Comparison of ENCODE assay signal across 22 cellular contexts in genomic region chr22:38781033-38781432, GRCh38.
"Had no signal": no experiment of that assay in that cellular context is flagged by ENCODE, and none has a peak within 500 bp of the region (broad histone marks: within the 10 kb centered on the region; RNA-seq: fewer than 3 reads in every experiment).

No MANE protein-coding gene starts in this region.

- DNase-seq: activated CD4-positive, alpha-beta T cell treated with anti-CD3 and anti-CD28 coated beads, Interleukin-2, amount 50 U/mL, for 4 hours; activated CD4-positive, CD25-positive, alpha-beta regulatory T cell treated with anti-CD3 and anti-CD28 coated beads, Interleukin-2, amount 50 U/mL, for 72 hours; activated CD8-positive, alpha-beta memory T cell treated with anti-CD3 and anti-CD28 coated beads, Interleukin-2, amount 10 ng/mL, durations not matched to agents 7 days and 5 days; activated naive CD4-positive, alpha-beta T cell treated with anti-CD3 and anti-CD28 coated beads, Interleukin-2, amount 50 U/mL, for 16 hours; activated T-cell treated with anti-CD3 and anti-CD28 coated beads, Interleukin-2, amount 50 U/mL, for 1 hour; adrenal gland; endodermal cell; left lung; mesenchymal stem cell; natural killer cell; retina; stimulated activated CD4-positive, alpha-beta T cell treated with anti-CD3 and anti-CD28 coated beads, Interleukin-15, amount 100 ng/mL, for 24 hours; stimulated activated CD4-positive, alpha-beta T cell treated with anti-CD3 and anti-CD28 coated beads, Interleukin-4, amount 100 ng/mL, for 1 hour; stimulated activated naive B cell treated with anti-CD40 and anti-IgM and Interleukin-4, amounts not matched to agents 10 μg/mL and 1 μg/mL and 100 μg/mL, for 72 hours; T-helper 1 cell; T1000 had no signal

- H3K27ac Mint-ChIP-seq: activated CD8-positive, alpha-beta memory T cell treated with anti-CD3 and anti-CD28 coated beads, Interleukin-2, amount 10 ng/mL, durations not matched to agents 7 days and 5 days; dendritic cell treated with granulocyte-macrophage colony-stimulating factor and Interleukin-4, amounts not matched to agents 40 ng/mL and 50 ng/mL, for 4 days; endodermal cell; stimulated activated naive B cell treated with anti-CD40 and anti-IgM and Interleukin-4, amounts not matched to agents 10 μg/mL and 1 μg/mL and 100 μg/mL, for 72 hours had no signal

- H3K36me3 Mint-ChIP-seq: activated CD8-positive, alpha-beta memory T cell treated with anti-CD3 and anti-CD28 coated beads, Interleukin-2, amount 10 ng/mL, durations not matched to agents 7 days and 5 days; natural killer cell had no signal

- H3K27me3 ChIP-seq: adrenal gland, gastroesophageal sphincter, left lung, tibial nerve, vagina had no signal

- H3K9me3 Mint-ChIP-seq: central memory CD8-positive, alpha-beta T cell; dendritic cell treated with granulocyte-macrophage colony-stimulating factor and Interleukin-4, amounts not matched to agents 40 ng/mL and 50 ng/mL, for 4 days; endodermal cell; natural killer cell; stimulated activated naive B cell treated with anti-CD40 and anti-IgM and Interleukin-4, amounts not matched to agents 10 μg/mL and 1 μg/mL and 100 μg/mL, for 72 hours had no signal

- H3K9me3 ChIP-seq: adrenal gland, gastroesophageal sphincter, left lung, tibial nerve, vagina had no signal

- H3K4me3 ChIP-seq: adrenal gland, gastroesophageal sphincter, left lung, skin epidermis, tibial nerve, vagina had no signal

- ATAC-seq: activated CD8-positive, alpha-beta memory T cell treated with anti-CD3 and anti-CD28 coated beads, Interleukin-2, amount 10 ng/mL, durations not matched to agents 7 days and 5 days; gastroesophageal sphincter; left lung; natural killer cell; stimulated activated naive B cell treated with anti-CD40 and anti-IgM and Interleukin-4, amounts not matched to agents 10 μg/mL and 1 μg/mL and 100 μg/mL, for 72 hours had no signal

- H3K27ac ChIP-seq: adrenal gland, gastroesophageal sphincter, left lung, skin epidermis, tibial nerve, vagina had no signal
